12 cellular contexts compared by ENCODE assay signal in the genomic region with DNA sequence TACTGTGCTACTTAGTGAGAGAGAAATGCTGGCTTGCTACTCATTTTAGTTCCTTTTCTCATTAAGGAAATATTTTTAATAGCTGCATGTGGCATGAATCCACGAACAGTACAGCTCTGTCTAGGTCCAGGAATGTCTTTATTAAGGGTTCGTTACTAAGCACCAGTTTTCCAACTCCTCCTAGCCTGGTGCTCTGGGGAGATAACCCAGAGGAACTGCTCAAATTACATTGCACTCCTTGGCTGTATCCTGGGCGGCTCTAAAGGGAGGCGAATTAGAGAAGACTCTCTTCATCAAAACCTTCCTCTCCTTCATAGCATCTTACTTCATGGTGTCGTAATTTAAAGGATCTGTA.
DNase-seq lines count a peak whose midpoint lies in the region; ATAC-seq and TF ChIP-seq lines count a peak whose summit lies in the region.
"Had no signal": no experiment of that assay in that cellular context is flagged by ENCODE, and none has a peak within 500 bp of the region (broad histone marks: within the 10 kb centered on the region; RNA-seq: fewer than 3 reads in every experiment).

No MANE protein-coding gene starts in this region.

- H3K79me2 ChIP-seq in PC-3 (ENCODE audit: low read length): no peaks in the 10 kb centered on the region

- H3K4me1 ChIP-seq in PC-3 (ENCODE audit: insufficient read depth, low read length): no peaks in the 10 kb centered on the region
- H3K4me1 ChIP-seq in heart right ventricle: peaks cover 0 to 7% (median 5%) of the 10 kb centered on the region in 9 donors
- no peaks in the 10 kb centered on the region for H3K4me1 ChIP-seq in foreskin keratinocyte
- H3K4me1 ChIP-seq: adrenal gland, right lobe of liver had no signal

- CTCF ChIA-PET in HEK293T (lab: Yijun Ruan, JAX): interaction anchor here (0.7 to 4.1 kb wide), 15 partner anchors 8 to 216 kb away, joined by 3 to 39 read pairs (median 4); no protein-coding TSS in a partner anchor
- CTCF ChIA-PET in PC-3 (lab: Charles Lee): interaction anchor here (0.6 to 2.0 kb wide), 14 partner anchors 13 to 903 kb away, joined by 3 to 15 read pairs (median 4); no protein-coding TSS in a partner anchor

- TF ChIP-seq CTCF in PC-3 (conservative IDR thresholded peaks at IDR 0.05; ENCODE audit: low read depth, low read length) (no peak), heart right ventricle (IDR thresholded peaks at IDR 0.05) (no peak), foreskin keratinocyte (conservative IDR thresholded peaks at IDR 0.05) (no peak)

- 0 out of 2 replicates have a peak overlapping the region, but pooled peaks have one; percentile 2 for H2AFZ ChIP-seq in PC-3 (ENCODE audit: low read length)

- no TSS peak for BruUV-seq in PC-3 (replicated peaks; lab: Mats Ljungman, UMichigan)

- H3K4me3 ChIP-seq in PC-3 (ENCODE audit: low read length): no peak overlapping the region
- peak overlapping the region in 2 of 10 donors; percentile 15 to 27 for H3K4me3 ChIP-seq in heart right ventricle
- H3K4me3 ChIP-seq: adrenal gland, right lobe of liver, suprapubic skin had no signal

- no peaks in the 10 kb centered on the region for H3K9me2 ChIP-seq in PC-3 (replicated peaks; ENCODE audit: low read length)

- WGBS in heart right ventricle, 2 donors: 17 to 20% methylated on average over 5 of the region's 5 CpGs

- H3K36me3 ChIP-seq in PC-3 (ENCODE audit: low read depth, low read length) (no peaks in the 10 kb centered on the region), heart right ventricle (no peaks in the 10 kb centered on the region)
- H3K36me3 ChIP-seq: adrenal gland, right lobe of liver, suprapubic skin had no signal

- no peaks in the 10 kb centered on the region for H3F3A ChIP-seq in PC-3 (ENCODE audit: low read length, unreplicated experiment)

- H3K9me3 ChIP-seq in PC-3 (ENCODE audit: low read length) (no peaks in the 10 kb centered on the region), heart right ventricle (no peaks in the 10 kb centered on the region)
- H3K9me3 ChIP-seq: adrenal gland, right lobe of liver, suprapubic skin had no signal

- intact Hi-C loops in PC-3 (cut with micrococcal nuclease): loop anchor here (1.0 to 5.0 kb wide), 6 partner anchors 84 to 937 kb away; no protein-coding TSS in a partner anchor
- intact Hi-C loops in heart right ventricle (cut with DNase I): loop anchor here in 8 of 10 donors (2.0 to 10.0 kb wide), 10 partner anchors 204 to 904 kb away; no protein-coding TSS in a partner anchor
- intact Hi-C loops in sciatic nerve (cut with DNase I): loop anchor here (2.0 kb wide), 1 partner anchor 212 kb away; no protein-coding TSS in a partner anchor

- peak; percentile 82 for ATAC-seq in PC-3
- ATAC-seq in heart right ventricle: peak in 6 of 8 donors; percentile 38 to 78 (median 61)
- peak; percentile 94 for ATAC-seq in sciatic nerve
- no peak for ATAC-seq in foreskin keratinocyte
- no peak for ATAC-seq in stimulated activated naive CD8-positive, alpha-beta T cell treated with anti-CD3 and anti-CD28 coated beads, Interleukin-15, Interleukin-2, amounts not matched to agents 100 U/mL and 50 U/mL, for 24 hours

- H3K9ac ChIP-seq in PC-3 (ENCODE audit: low read length): no peak overlapping the region

- H3K4me2 ChIP-seq in PC-3 (ENCODE audit: low read length): peak overlapping the region; percentile 5; the same call in 1 of the 2 replicates

- H3K27me3 ChIP-seq in PC-3 (ENCODE audit: low read length) (peaks cover 20% of the 10 kb centered on the region), heart right ventricle (peaks cover 0 to 6% (median 0%) of the 10 kb centered on the region in 7 donors), foreskin keratinocyte (peaks cover 44% of the 10 kb centered on the region)
- H3K27me3 ChIP-seq: adrenal gland, right lobe of liver, suprapubic skin had no signal

- H3K27ac ChIP-seq in PC-3 (ENCODE audit: low read length) (no peak overlapping the region), heart right ventricle (no peak overlapping the region), foreskin keratinocyte (no peak overlapping the region)
- H3K27ac ChIP-seq: adrenal gland, right lobe of liver, suprapubic skin had no signal

- no peaks in the 10 kb centered on the region for H4K20me1 ChIP-seq in PC-3 (ENCODE audit: low read length)

- POLR2A ChIA-PET in HEK293T (lab: Yijun Ruan, JAX): no interaction called here
- POLR2A ChIA-PET in PC-3 (lab: Charles Lee; ENCODE audit: unreplicated experiment): interaction anchor here (0.6 to 0.7 kb wide), 3 partner anchors 19 to 100 kb away, joined by 3 to 13 read pairs (median 4); no protein-coding TSS in a partner anchor

- DNase-seq in HEK293T (ENCODE audit: extremely low spot score) (peak; percentile 18), PC-3 (peak; percentile 40), heart right ventricle (no peak), sciatic nerve (ENCODE audit: low spot score) (no peak), foreskin keratinocyte (no peak), NCI-H2081 (lab: John Stamatoyannopoulos, UW) (no peak)
- no peak for DNase-seq in stimulated activated naive CD8-positive, alpha-beta T cell treated with anti-CD3 and anti-CD28 coated beads, Interleukin-15, Interleukin-2, amounts not matched to agents 100 U/mL and 50 U/mL, for 24 hours
- DNase-seq: activated T-cell treated with anti-CD3 and anti-CD28 coated beads, Interleukin-2, amount 50 U/mL, for 1 hour; islet precursor cell; right lobe of liver had no signal

TF ChIP-seq in HEK293T, 16 proteins besides CTCF, POLR2A, EP300 and RAD21:
- TF ChIP-seq BHLHE40 (IDR thresholded peaks at IDR 0.05; ENCODE audit: borderline replicate concordance): no peak
- no peak for TF ChIP-seq ARNT (IDR thresholded peaks at IDR 0.05)
- no peak for TF ChIP-seq TARDBP (IDR thresholded peaks at IDR 0.05)
- no peak for TF ChIP-seq FOXA1 (IDR thresholded peaks at IDR 0.05)
- TF ChIP-seq CTBP1 (IDR thresholded peaks at IDR 0.05; ENCODE audit: borderline replicate concordance): no peak
- TF ChIP-seq ZNF384 (IDR thresholded peaks at IDR 0.05): no peak
- no peak for TF ChIP-seq LEF1 (IDR thresholded peaks at IDR 0.05; ENCODE audit: borderline replicate concordance)
- no peak for TF ChIP-seq ELF4 (IDR thresholded peaks at IDR 0.05)
- TF ChIP-seq FOXK2 (IDR thresholded peaks at IDR 0.05): no peak
- no peak for TF ChIP-seq SUZ12 (IDR thresholded peaks at IDR 0.05)
- TF ChIP-seq FOXM1 (IDR thresholded peaks at IDR 0.05; ENCODE audit: borderline replicate concordance): no peak
- no peak for TF ChIP-seq SP1 (IDR thresholded peaks at IDR 0.05)
- TF ChIP-seq NFRKB (IDR thresholded peaks at IDR 0.05): no peak
- no peak for TF ChIP-seq L3MBTL2 (conservative IDR thresholded peaks at IDR 0.05)
- TF ChIP-seq HDGF (IDR thresholded peaks at IDR 0.05; ENCODE audit: borderline replicate concordance): no peak
- TF ChIP-seq, protein P1, sequence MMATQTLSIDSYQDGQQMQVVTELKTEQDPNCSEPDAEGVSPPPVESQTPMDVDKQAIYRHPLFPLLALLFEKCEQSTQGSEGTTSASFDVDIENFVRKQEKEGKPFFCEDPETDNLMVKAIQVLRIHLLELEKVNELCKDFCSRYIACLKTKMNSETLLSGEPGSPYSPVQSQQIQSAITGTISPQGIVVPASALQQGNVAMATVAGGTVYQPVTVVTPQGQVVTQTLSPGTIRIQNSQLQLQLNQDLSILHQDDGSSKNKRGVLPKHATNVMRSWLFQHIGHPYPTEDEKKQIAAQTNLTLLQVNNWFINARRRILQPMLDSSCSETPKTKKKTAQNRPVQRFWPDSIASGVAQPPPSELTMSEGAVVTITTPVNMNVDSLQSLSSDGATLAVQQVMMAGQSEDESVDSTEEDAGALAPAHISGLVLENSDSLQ (IDR thresholded peaks at IDR 0.05): no peak; the same call in 1 of the 2 replicates

Comparison
In these comparisons a context has a peak if more than half of its experiments do, and no peak if none do; other contexts are left out.
1. DNase-seq: peak in HEK293T (single experiment) and PC-3 (single experiment); none in heart right ventricle (0 of 2), sciatic nerve (single experiment), foreskin keratinocyte (0 of 2), NCI-H2081 (0 of 2) and stimulated activated naive CD8-positive, alpha-beta T cell treated with anti-CD3 and anti-CD28 coated beads, Interleukin-15, Interleukin-2, amounts not matched to agents 100 U/mL and 50 U/mL, for 24 hours (single experiment).
2. ATAC-seq: peak in PC-3 (single experiment), heart right ventricle (6 of 8) and sciatic nerve (single experiment); none in foreskin keratinocyte (single experiment) and stimulated activated naive CD8-positive, alpha-beta T cell treated with anti-CD3 and anti-CD28 coated beads, Interleukin-15, Interleukin-2, amounts not matched to agents 100 U/mL and 50 U/mL, for 24 hours (single experiment).